Comparison of ENCODE assay signal across 1 cellular context in the genomic region with DNA sequence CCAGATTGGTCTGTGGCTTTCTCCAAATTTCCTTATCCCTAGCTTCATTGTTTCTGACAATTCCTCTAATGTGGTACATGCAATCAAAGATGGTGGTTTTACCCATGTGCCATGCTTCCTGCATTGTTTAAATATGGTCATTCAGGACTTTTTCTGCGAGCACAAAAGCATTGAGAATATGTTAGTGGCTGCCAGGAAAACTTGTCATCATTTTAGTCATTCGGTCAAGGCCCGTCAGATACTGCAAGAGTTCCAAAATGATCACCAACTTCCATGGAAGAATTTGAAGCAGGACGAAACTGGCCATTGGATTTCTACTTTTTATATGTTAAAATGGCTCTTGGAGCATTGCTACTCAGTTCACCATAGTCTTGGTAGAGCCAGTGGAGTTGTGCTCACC.
TF ChIP-seq lines count a peak whose summit lies in the region.

No MANE protein-coding gene starts in this region.

TF ChIP-seq in K562, 482 proteins besides CTCF, POLR2A, EP300 and RAD21:
- TF ChIP-seq SMARCB1 (IDR thresholded peaks at IDR 0.05; ENCODE audit: insufficient read length, low read depth), result no peak
- TF ChIP-seq SPI1 (IDR thresholded peaks at IDR 0.05; ENCODE audit: borderline replicate concordance, low read depth, low read length), result no peak
- TF ChIP-seq ARID2 (IDR thresholded peaks at IDR 0.05), result 0 out of 2 replicates have a peak, but pooled peaks have one; percentile 6
- no peak for TF ChIP-seq CHD1 (IDR thresholded peaks at IDR 0.05; ENCODE audit: low read length)
- TF ChIP-seq TEAD2 (tag; IDR thresholded peaks at IDR 0.05), result no peak
- TF ChIP-seq BRCA1 (IDR thresholded peaks at IDR 0.05), result no peak
- no peak for TF ChIP-seq BRCA1 (CRISPR knock-in tag; IDR thresholded peaks at IDR 0.05)
- TF ChIP-seq E2F1 (CRISPR knock-in tag; IDR thresholded peaks at IDR 0.05), result 0 out of 2 replicates have a peak, but pooled peaks have one; percentile 36
- TF ChIP-seq EGR1 (conservative IDR thresholded peaks at IDR 0.05), result no peak
